Comparison of ENCODE assay signal across 9 cellular contexts in genomic region chr15:40097096-40097967, GRCh38. TPM values are rescaled to one million over a fixed set of nuclear protein-coding genes. Genes with fewer than 3 reads are reported as not detected.
DNase-seq lines count a peak whose midpoint lies in the region; ATAC-seq and TF ChIP-seq lines count a peak whose summit lies in the region.
"Had no signal": no experiment of that assay in that cellular context is flagged by ENCODE, and none has a peak within 500 bp of the region (broad histone marks: within the 10 kb centered on the region; RNA-seq: fewer than 3 reads in every experiment).

No MANE protein-coding gene starts in this region.

- no peak for DNase-seq in Caco-2
- no peak for DNase-seq in OCI-LY7 (ENCODE audit: low spot score)
- DNase-seq in endodermal cell: no peak
- no peak for DNase-seq in hypothalamus (lab: John Stamatoyannopoulos, UW)
- no peak for DNase-seq in Ammon's horn (ENCODE audit: low spot score)
- DNase-seq: NCI-H510A had no signal

- POLR2A ChIA-PET in Caco-2 (lab: Charles Lee) (interaction anchor here (0.6 to 2.2 kb wide), 5 partner anchors 9 to 178 kb away, joined by 3 to 30 read pairs (median 10); partner anchors contain the start of genes BMF and BUB1B), OCI-LY7 (lab: Charles Lee) (interaction anchor here (0.7 to 12.3 kb wide), 14 partner anchors 9 to 64 kb away, joined by 3 to 146 read pairs (median 12); partner anchors contain the start of genes BMF, BUB1B and SRP14)

- intact Hi-C loops in Caco-2 (cut with micrococcal nuclease; ENCODE audit: unreplicated experiment): no loop called here
- intact Hi-C loops in OCI-LY7 (cut with micrococcal nuclease; ENCODE audit: unreplicated experiment): loop anchor here (5.0 kb wide), 1 partner anchor 120 kb away; no protein-coding TSS in a partner anchor

- BruUV-seq in Caco-2 (replicated peaks; lab: Mats Ljungman, UMichigan) (no TSS peak), OCI-LY7 (replicated peaks; lab: Mats Ljungman, UMichigan) (no TSS peak)

- H3K4me2 ChIP-seq in OCI-LY7 (ENCODE audit: low read length): peak overlapping the region; percentile 75

- no peak for TF ChIP-seq CTCF in Caco-2 (IDR thresholded peaks at IDR 0.05; ENCODE audit: insufficient read depth in 1 of 2, low read depth in 1 of 2, low read length in 1 of 2, severe bottlenecking in 1 of 2, unreplicated experiment in 1 of 2)
- TF ChIP-seq CTCF in OCI-LY7 (conservative IDR thresholded peaks at IDR 0.05; ENCODE audit: low read length): no peak
- TF ChIP-seq CTCF in endodermal cell (conservative IDR thresholded peaks at IDR 0.05): no peak

- no peaks in the 10 kb centered on the region for H4K20me1 ChIP-seq in OCI-LY7 (ENCODE audit: insufficient read depth, low read length)

- H3K36me3 Mint-ChIP-seq in Caco-2 (ENCODE audit: insufficient read depth, unreplicated experiment) (peaks cover 71% of the 10 kb centered on the region), endodermal cell (ENCODE audit: low read depth) (peaks cover 25% of the 10 kb centered on the region)

- H3K79me2 ChIP-seq in OCI-LY7 (ENCODE audit: insufficient read depth, low read depth, low read length): no peaks in the 10 kb centered on the region

- H3K9ac ChIP-seq in endodermal cell (ENCODE audit: extremely low read depth, low read length, poor library complexity, severe bottlenecking): no peak overlapping the region
- no peak overlapping the region for H3K9ac ChIP-seq in rectal smooth muscle tissue (ENCODE audit: low read length)

- H3K9me2 ChIP-seq in OCI-LY7 (ENCODE audit: insufficient read depth, low read length): no peaks in the 10 kb centered on the region

- H3K4me3 ChIP-seq in Caco-2 (ENCODE audit: low read depth, low read length) (no peak overlapping the region), OCI-LY7 (ENCODE audit: low read depth, low read length, poor library complexity, severe bottlenecking) (peak overlapping the region; percentile 47), endodermal cell (ENCODE audit: low read length) (no peak overlapping the region), rectal smooth muscle tissue (ENCODE audit: low read length) (no peak overlapping the region)

- 94 to 98% methylated on average over 10 of the region's 10 CpGs for WGBS in endodermal cell (ENCODE audit: insufficient coverage in 1 of 2, insufficient read length in 1 of 2), 2 experiments

- CTCF ChIA-PET in Caco-2 (lab: Charles Lee): interaction anchor here (1.1 to 1.9 kb wide), 2 partner anchors 8 to 10 kb away, joined by 3 to 13 read pairs; no protein-coding TSS in a partner anchor
- CTCF ChIA-PET in OCI-LY7 (lab: Charles Lee; ENCODE audit: unreplicated experiment): interaction anchor here (0.6 to 4.9 kb wide), 9 partner anchors 9 to 52 kb away, joined by 3 to 24 read pairs (median 4); no protein-coding TSS in a partner anchor

- no peaks in the 10 kb centered on the region for H3K27me3 Mint-ChIP-seq in Caco-2 (ENCODE audit: insufficient read depth, unreplicated experiment)
- H3K27me3 Mint-ChIP-seq in endodermal cell (ENCODE audit: insufficient read depth): no peaks in the 10 kb centered on the region

- ATAC-seq in HG03039 (IDR thresholded peaks at IDR 0.05; ENCODE audit: unreplicated experiment) (no peak), GM19351 (IDR thresholded peaks at IDR 0.05; ENCODE audit: unreplicated experiment) (no peak)

- H3K27ac Mint-ChIP-seq in Caco-2 (ENCODE audit: unreplicated experiment) (peak overlapping the region; percentile 92), endodermal cell (peak overlapping the region; percentile 93)

- H3K4me1 Mint-ChIP-seq in Caco-2 (ENCODE audit: low read depth, unreplicated experiment) (peaks cover 67% of the 10 kb centered on the region), endodermal cell (peaks cover 52% of the 10 kb centered on the region)

- H3K9me3 Mint-ChIP-seq in Caco-2 (ENCODE audit: unreplicated experiment): no peaks in the 10 kb centered on the region
- H3K9me3 Mint-ChIP-seq in endodermal cell: no peaks in the 10 kb centered on the region

- no peaks in the 10 kb centered on the region for H3K9me3 ChIP-seq in Caco-2
- H3K9me3 ChIP-seq in OCI-LY7 (ENCODE audit: low read length): no peaks in the 10 kb centered on the region
- no peaks in the 10 kb centered on the region for H3K9me3 ChIP-seq in endodermal cell (ENCODE audit: control insufficient read depth, low read length)

- H3K4me3 Mint-ChIP-seq in Caco-2 (ENCODE audit: unreplicated experiment): no peak overlapping the region
- H3K4me3 Mint-ChIP-seq in endodermal cell: no peak overlapping the region

- peak overlapping the region; percentile 85; the same call in 1 of the 2 replicates for H2AFZ ChIP-seq in OCI-LY7 (ENCODE audit: low read length)

- H3K4me1 ChIP-seq in Caco-2 (peaks cover 89% of the 10 kb centered on the region), OCI-LY7 (ENCODE audit: insufficient read depth, low read length, poor library complexity, severe bottlenecking) (peaks cover 96% of the 10 kb centered on the region), endodermal cell (ENCODE audit: control insufficient read depth, insufficient read depth, low read length) (peaks cover 29% of the 10 kb centered on the region), rectal smooth muscle tissue (ENCODE audit: control insufficient read depth, insufficient read depth, low read length) (peaks cover 84% of the 10 kb centered on the region)

- H3K36me3 ChIP-seq in Caco-2 (ENCODE audit: control insufficient read depth, insufficient read depth, low read length): peaks cover 5% of the 10 kb centered on the region; the same call in 1 of the 2 replicates
- H3K36me3 ChIP-seq in OCI-LY7 (ENCODE audit: insufficient read depth, low read length): no peaks in the 10 kb centered on the region
- H3K36me3 ChIP-seq in endodermal cell (ENCODE audit: control insufficient read depth, insufficient read depth, low read length): peaks cover 15% of the 10 kb centered on the region
- H3K36me3 ChIP-seq in rectal smooth muscle tissue (ENCODE audit: control insufficient read depth, insufficient read depth, low read length): peaks cover 3% of the 10 kb centered on the region

- H3K27ac ChIP-seq in OCI-LY7 (ENCODE audit: low read depth, low read length, poor library complexity, severe bottlenecking) (peak overlapping the region; percentile 85), endodermal cell (ENCODE audit: low read depth, low read length) (no peak overlapping the region), rectal smooth muscle tissue (ENCODE audit: low read depth, low read length) (peak overlapping the region; percentile 82)

- no peaks in the 10 kb centered on the region for H3K27me3 ChIP-seq in Caco-2 (replicated peaks; ENCODE audit: control insufficient read depth, insufficient read depth, low read length)
- H3K27me3 ChIP-seq in endodermal cell (ENCODE audit: control insufficient read depth, insufficient read depth, low read length, poor library complexity, severe bottlenecking): no peaks in the 10 kb centered on the region
- no peaks in the 10 kb centered on the region for H3K27me3 ChIP-seq in rectal smooth muscle tissue (ENCODE audit: control insufficient read depth, insufficient read depth, low read length)

RNA-seq across cellular contexts. Expression of gene BMF, which starts 11.3 kb away (rescaled TPM):
- total RNA-seq in Caco-2 (2022) (78.2 and 81.5 TPM in 2 replicates), OCI-LY7 (2022) (11.1 and 11.3 TPM in 2 replicates), endodermal cell (10 to 100 TPM; 48.3 to 53.5 TPM)
- total RNA-seq in OCI-LY7 (2014; rRNA removed; shearing (Covaris generic)): 4.8 and 5.3 TPM in 2 replicates
- polyA plus RNA-seq in endodermal cell (2013, experiment 1 of 2): 42.5 TPM
- polyA plus RNA-seq in endodermal cell (2013, experiment 2 of 2): 44.3 TPM

RNA-seq across cellular contexts. Expression of gene SRP14, which starts 58.4 kb away (rescaled TPM):
- 220 and 223 TPM in 2 replicates for total RNA-seq in Caco-2 (2022)
- 188 and 250 TPM in 2 replicates for total RNA-seq in OCI-LY7 (2014; rRNA removed; shearing (Covaris generic))
- total RNA-seq in OCI-LY7 (2022): 130 TPM in 2 replicates
- total RNA-seq in endodermal cell: 100 to 1,000 TPM; 237 to 293 TPM
- 519 TPM for polyA plus RNA-seq in endodermal cell (2013, experiment 1 of 2)
- polyA plus RNA-seq in endodermal cell (2013, experiment 2 of 2): 534 TPM
